8 cellular contexts compared by ENCODE assay signal in the genomic region with DNA sequence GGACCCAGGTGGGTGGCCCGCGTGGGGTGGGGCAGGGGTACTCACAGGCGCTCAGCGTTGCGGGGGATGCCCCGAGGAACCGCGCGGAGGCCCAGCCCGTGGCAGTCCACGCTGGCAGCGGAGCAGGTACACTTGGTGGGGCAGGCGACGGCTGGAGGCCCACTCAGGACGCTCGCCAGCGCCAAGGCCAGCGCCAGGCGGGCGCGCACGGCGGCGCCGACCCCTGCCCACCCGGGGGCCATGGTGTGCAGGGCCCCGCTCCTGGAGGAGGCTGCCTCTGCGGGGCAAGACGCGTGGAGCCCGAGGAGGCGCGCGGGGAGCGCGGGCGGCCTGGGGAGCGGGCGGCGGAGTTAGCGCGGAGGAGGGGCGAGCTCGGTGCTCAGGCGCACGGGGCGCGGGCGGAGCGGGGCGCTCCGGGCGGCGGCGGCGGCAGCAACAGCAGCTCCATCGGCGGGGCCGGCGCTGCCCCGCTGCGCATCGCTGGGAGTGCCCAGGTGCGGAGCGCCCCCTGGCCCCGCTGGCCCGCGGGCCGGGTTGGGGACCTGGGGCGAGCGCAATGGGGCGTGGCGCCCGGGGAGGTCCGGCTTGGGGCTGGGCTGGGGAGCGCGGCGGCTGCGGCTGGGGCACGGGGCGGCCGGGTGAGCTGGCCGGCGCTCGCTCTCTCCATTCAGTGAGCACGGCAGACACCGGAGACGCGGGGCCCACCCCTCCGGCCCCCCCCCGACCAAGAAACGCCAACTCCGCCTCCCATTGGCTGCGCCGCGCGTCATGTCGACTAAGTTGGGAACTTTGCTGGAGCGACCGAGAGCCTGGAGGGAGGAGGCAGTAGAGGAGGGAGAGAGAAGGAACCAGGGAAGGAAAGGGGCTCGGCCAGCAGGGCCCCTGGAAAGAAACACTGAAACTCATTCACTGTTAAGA. TPM values are rescaled to one million over a fixed set of nuclear protein-coding genes. Genes with fewer than 3 reads are reported as not detected.
DNase-seq lines count a peak whose midpoint lies in the region; ATAC-seq, FAIRE-seq and TF ChIP-seq lines count a peak whose summit lies in the region.

A gene (minus strand): TSS at position 672 of the 918 bp plus-strand sequence. CDS start 430 bp downstream, at position 242.

- intact Hi-C loops in IMR-90 (cut with micrococcal nuclease): loop anchor here (5.0 kb wide), 1 partner anchor 1033 kb away; no protein-coding TSS in a partner anchor
- intact Hi-C loops in lower leg skin (cut with DNase I; ENCODE audit: low total_unique reads): loop anchor here (2.0 to 10.0 kb wide), 3 partner anchors 308 to 842 kb away; no protein-coding TSS in a partner anchor
- intact Hi-C loops in upper lobe of right lung (cut with DNase I): loop anchor here (10.0 kb wide), 1 partner anchor 316 kb away; no protein-coding TSS in a partner anchor

- no peaks in the 10 kb centered on the region for H3K9me1 ChIP-seq in IMR-90 (ENCODE audit: insufficient read depth, low read length)

- peak within 1 kb of the TSS; percentile 23; the same call in 1 of the 2 replicates for H3K4me2 ChIP-seq in IMR-90 (ENCODE audit: low read depth, low read length)

- no peak for TF ChIP-seq RAD21 in IMR-90 (IDR thresholded peaks at IDR 0.05; ENCODE audit: low read length)

- DNase-seq in IMR-90 (peak; percentile 47), dedifferentiated amniotic fluid mesenchymal stem cell (ENCODE audit: extremely low spot score) (peak; percentile 94), lower leg skin (ENCODE audit: low spot score in 2 of 2) (peak; percentile 55 to 95), upper lobe of right lung (peak; percentile 69), RCC 7860 (ENCODE audit: low spot score) (no peak), COLO668 (lab: John Stamatoyannopoulos, UW; ENCODE audit: unreplicated experiment) (no peak)
- no peak for DNase-seq in central memory CD4-positive, alpha-beta T cell

- H4K91ac ChIP-seq in IMR-90 (ENCODE audit: insufficient read depth, low read depth, low read length): no peak within 1 kb of the TSS

- H3K4me1 ChIP-seq in IMR-90 (ENCODE audit: control insufficient read depth, insufficient read depth, low read length): no peaks in the 10 kb centered on the region
- H3K4me1 ChIP-seq in upper lobe of right lung: no peaks in the 10 kb centered on the region

- no peak within 1 kb of the TSS for H4K8ac ChIP-seq in IMR-90 (ENCODE audit: low read depth in 2 of 2, low read length in 2 of 2)

- dilution Hi-C loops in IMR-90 (cut with HindIII; ENCODE audit: low sequenced_read_pairs, unreplicated experiment): no loop called here

- CTCF ChIA-PET in IMR-90 (lab: Yijun Ruan, JAX): interaction anchor here (0.7 to 1.5 kb wide), 3 partner anchors 14 to 314 kb away, joined by 3 read pairs; no protein-coding TSS in a partner anchor

- no peak within 1 kb of the TSS for H2BK15ac ChIP-seq in IMR-90 (ENCODE audit: low read depth, low read length)

- H3K9me3 ChIP-seq in IMR-90 (ENCODE audit: control insufficient read depth, insufficient read depth, low read length) (no peaks in the 10 kb centered on the region), upper lobe of right lung (no peaks in the 10 kb centered on the region)

- H3K4me3 ChIP-seq in IMR-90 (ENCODE audit: insufficient read depth, low read depth, low read length) (peak within 1 kb of the TSS; percentile 19), lower leg skin (ENCODE audit: low read depth, poor library complexity, severe bottlenecking) (peak within 1 kb of the TSS; percentile 33), upper lobe of right lung (peak within 1 kb of the TSS; percentile 53)

- POLR2A ChIA-PET in IMR-90 (lab: Charles Lee; ENCODE audit: unreplicated experiment): no interaction called here

- H3K27ac ChIP-seq in 22Rv1: no peak within 1 kb of the TSS
- no peak within 1 kb of the TSS for H3K27ac ChIP-seq in IMR-90 (ENCODE audit: insufficient read depth, low read length)
- peak within 1 kb of the TSS; percentile 74 for H3K27ac ChIP-seq in upper lobe of right lung

- no peak within 1 kb of the TSS for H2AK9ac ChIP-seq in IMR-90 (replicated peaks; ENCODE audit: low read depth, low read length, poor library complexity)

- in situ Hi-C loops in IMR-90 (cut with MboI; ENCODE audit: low sequenced_read_pairs): loop anchor here (10.0 kb wide), 1 partner anchor 626 kb away; no protein-coding TSS in a partner anchor

- 1% methylated on average over 23 of the region's 101 CpGs; no CpG with 5 or more reads in 1 of the 2 experiments for WGBS in IMR-90 (ENCODE audit: extremely low coverage in 2 of 2, insufficient read length in 1 of 2), 2 experiments
- 1 to 2% methylated on average over 33 to 42 of the region's 101 CpGs for WGBS in lower leg skin, 2 donors

- no peak within 1 kb of the TSS for H4K5ac ChIP-seq in IMR-90 (ENCODE audit: low read depth, low read length)

- H2AK5ac ChIP-seq in IMR-90 (ENCODE audit: low read depth, low read length): no peak within 1 kb of the TSS

- TF ChIP-seq CTCF in 22Rv1 (IDR thresholded peaks at IDR 0.05): peak; percentile 24
- TF ChIP-seq CTCF in IMR-90 (conservative IDR thresholded peaks at IDR 0.05; ENCODE audit: low read depth, low read length): no peak
- TF ChIP-seq CTCF in lower leg skin (IDR thresholded peaks at IDR 0.05): no peak
- TF ChIP-seq CTCF in upper lobe of right lung (IDR thresholded peaks at IDR 0.05): no peak

- no TSS peak for BruUV-seq in IMR-90 (replicated peaks; lab: Mats Ljungman, UMichigan)

- no peak for TF ChIP-seq POLR2A in IMR-90 (IDR thresholded peaks at IDR 0.05; ENCODE audit: low read depth, low read length)
- TF ChIP-seq POLR2A in lower leg skin (IDR thresholded peaks at IDR 0.05): no peak

- no peak within 1 kb of the TSS for H3K56ac ChIP-seq in IMR-90 (ENCODE audit: extremely low read depth, insufficient read depth, low read length)

- H3K36me3 ChIP-seq in IMR-90 (ENCODE audit: control insufficient read depth, insufficient read depth, low read length): no peaks in the 10 kb centered on the region
- no peaks in the 10 kb centered on the region for H3K36me3 ChIP-seq in upper lobe of right lung

- H3K23ac ChIP-seq in IMR-90 (ENCODE audit: low read depth, low read length): no peak within 1 kb of the TSS

- H4K20me1 ChIP-seq in IMR-90 (ENCODE audit: insufficient read depth, low read length): no peaks in the 10 kb centered on the region

- no peak within 1 kb of the TSS for H2BK5ac ChIP-seq in IMR-90 (ENCODE audit: low read depth, low read length, poor library complexity, severe bottlenecking)

- H2BK20ac ChIP-seq in IMR-90 (ENCODE audit: low read depth, low read length): no peak within 1 kb of the TSS

- H3K79me1 ChIP-seq in IMR-90 (ENCODE audit: low read depth in 1 of 2, low read length in 2 of 2): no peaks in the 10 kb centered on the region

- no peak within 1 kb of the TSS for H3K4ac ChIP-seq in IMR-90 (ENCODE audit: low read depth, low read length)

- no peak within 1 kb of the TSS for H3K18ac ChIP-seq in IMR-90 (ENCODE audit: low read depth, low read length)

- FAIRE-seq in RCC 7860 (lab: Jason Lieb, UNC): no peak

- H3K9ac ChIP-seq in IMR-90 (ENCODE audit: low read depth, low read length): no peak within 1 kb of the TSS

- peak within 1 kb of the TSS; percentile 56 for H2AFZ ChIP-seq in IMR-90 (replicated peaks; ENCODE audit: low read length, poor library complexity)

- H3K14ac ChIP-seq in IMR-90 (replicated peaks; ENCODE audit: low read depth, low read length): no peak within 1 kb of the TSS

- ATAC-seq in IMR-90 (ENCODE audit: low read depth) (peak; percentile 78), upper lobe of right lung (peak; percentile 36)

- H3K27me3 ChIP-seq in IMR-90 (ENCODE audit: control insufficient read depth, insufficient read depth, low read length): peaks cover 30% of the 10 kb centered on the region
- H3K27me3 ChIP-seq in upper lobe of right lung: peaks cover 41% of the 10 kb centered on the region

- H2BK120ac ChIP-seq in IMR-90 (ENCODE audit: low read depth, low read length): no peak within 1 kb of the TSS

TF ChIP-seq in IMR-90, 13 proteins besides CTCF, POLR2A, EP300 and RAD21:
- no peak for TF ChIP-seq CHD1 (IDR thresholded peaks at IDR 0.05; ENCODE audit: low read depth, low read length)
- TF ChIP-seq, protein P1, sequence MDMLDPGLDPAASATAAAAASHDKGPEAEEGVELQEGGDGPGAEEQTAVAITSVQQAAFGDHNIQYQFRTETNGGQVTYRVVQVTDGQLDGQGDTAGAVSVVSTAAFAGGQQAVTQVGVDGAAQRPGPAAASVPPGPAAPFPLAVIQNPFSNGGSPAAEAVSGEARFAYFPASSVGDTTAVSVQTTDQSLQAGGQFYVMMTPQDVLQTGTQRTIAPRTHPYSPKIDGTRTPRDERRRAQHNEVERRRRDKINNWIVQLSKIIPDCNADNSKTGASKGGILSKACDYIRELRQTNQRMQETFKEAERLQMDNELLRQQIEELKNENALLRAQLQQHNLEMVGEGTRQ (IDR thresholded peaks at IDR 0.05; ENCODE audit: low read depth, low read length): no peak
- TF ChIP-seq CEBPB (IDR thresholded peaks at IDR 0.05; ENCODE audit: low read depth, low read length): no peak
- no peak for TF ChIP-seq BHLHE40 (IDR thresholded peaks at IDR 0.05; ENCODE audit: low read depth, low read length)
- no peak for TF ChIP-seq MXI1 (IDR thresholded peaks at IDR 0.05; ENCODE audit: borderline replicate concordance, low read depth, low read length)
- TF ChIP-seq MAFK (IDR thresholded peaks at IDR 0.05; ENCODE audit: low read depth, low read length): no peak

RNA-seq across cellular contexts. Expression of the gene that starts here (rescaled TPM):
- total RNA-seq in IMR-90 (2012; rRNA removed): 0.18 and 0.28 TPM in 2 replicates
- polyA plus RNA-seq in IMR-90 (2012; rRNA removed): 0.50 and 0.70 TPM in 2 replicates
- 0.38 and 1.5 TPM in 2 replicates for polyA plus RNA-seq in IMR-90 (2012; cell fraction: cytosol; rRNA removed)
- polyA plus RNA-seq in IMR-90 (2012; cell fraction: nucleus; rRNA removed; ENCODE audit: low replicate concordance): 0.21 and 0.33 TPM in 2 replicates
- 10 to 100 TPM; 12.4 to 66.0 (median 22.8) TPM for total RNA-seq in lower leg skin
- total RNA-seq in upper lobe of right lung: 70.0 TPM

Comparison
In these comparisons a context has a peak if more than half of its experiments do, and no peak if none do; other contexts are left out.
1. RNA of the gene that starts here (total RNA-seq): 70.0 TPM in upper lobe of right lung (single experiment) and 12.4 to 66.0 TPM in lower leg skin; 0.18 to 0.28 TPM in IMR-90; every median in the first group is over 10 times any median in the second.
2. DNase-seq: peak in IMR-90 (single experiment), dedifferentiated amniotic fluid mesenchymal stem cell (single experiment), lower leg skin (2 of 2) and upper lobe of right lung (single experiment); none in RCC 7860 (single experiment), central memory CD4-positive, alpha-beta T cell (single experiment) and COLO668 (single experiment).
3. Peak in every context shown above with its lines, with median percentiles within 50 percentile points of each other: H3K4me3 ChIP-seq.